Comparison of ENCODE assay signal across 9 cellular contexts in genomic region chr2:38106420-38107182, GRCh38. TPM values are rescaled to one million over a fixed set of nuclear protein-coding genes. Genes with fewer than 3 reads are reported as not detected.
DNase-seq lines count a peak whose midpoint lies in the region; ATAC-seq and TF ChIP-seq lines count a peak whose summit lies in the region.
"Had no signal": no experiment of that assay in that cellular context is flagged by ENCODE, and none has a peak within 500 bp of the region (broad histone marks: within the 10 kb centered on the region; RNA-seq: fewer than 3 reads in every experiment).

No MANE protein-coding gene starts in this region.

- intact Hi-C loops in activated CD4-positive, alpha-beta T cell treated with anti-CD3 and anti-CD28 coated beads, Interleukin-2, amount 10 ng/mL, durations not matched to agents 24 days and 14 days (cut with micrococcal nuclease), result loop anchor here (1.0 to 5.0 kb wide), 4 partner anchors 30 to 156 kb away; partner anchors contain the start of gene CYP1B1

- peaks cover 3% of the 10 kb centered on the region for H3K36me3 Mint-ChIP-seq in activated CD4-positive, alpha-beta T cell treated with anti-CD3 and anti-CD28 coated beads, Interleukin-2, amount 10 ng/mL, durations not matched to agents 24 days and 14 days (ENCODE audit: low read depth)
- H3K36me3 Mint-ChIP-seq in activated CD4-positive, alpha-beta memory T cell treated with anti-CD3 and anti-CD28 coated beads, Interleukin-2, amount 10 ng/mL, durations not matched to agents 7 days and 5 days (ENCODE audit: low read depth), result no peaks in the 10 kb centered on the region

- POLR2A ChIA-PET in activated CD4-positive, alpha-beta memory T cell treated with anti-CD3 and anti-CD28 coated beads, Interleukin-2, amount 10 ng/mL, durations not matched to agents 7 days and 5 days (lab: Charles Lee), result interaction anchor here (1.7 to 2.0 kb wide), 3 partner anchors 8 to 30 kb away, joined by 4 to 9 read pairs (median 4); partner anchors contain the start of gene CYP1B1

- H3K4me1 ChIP-seq in right atrium auricular region (peaks cover 0 to 14% of the 10 kb centered on the region in 2 donors), thymus (ENCODE audit: control insufficient read depth, insufficient read depth, low read length) (no peaks in the 10 kb centered on the region)

- H3K27me3 ChIP-seq in right atrium auricular region (no peaks in the 10 kb centered on the region), thymus (ENCODE audit: control insufficient read depth, insufficient read depth) (no peaks in the 10 kb centered on the region)

- H3K27ac ChIP-seq in right atrium auricular region (peak overlapping the region; percentile 56 to 57), thymus (ENCODE audit: low read depth) (peak overlapping the region; percentile 79)

- no peak overlapping the region for H3K4me3 ChIP-seq in right atrium auricular region
- no peak overlapping the region for H3K4me3 ChIP-seq in thymus (ENCODE audit: low read length)

- H3K4me3 Mint-ChIP-seq in activated CD4-positive, alpha-beta T cell treated with anti-CD3 and anti-CD28 coated beads, Interleukin-2, amount 10 ng/mL, durations not matched to agents 24 days and 14 days, result peak overlapping the region; percentile 60
- no peak overlapping the region for H3K4me3 Mint-ChIP-seq in activated CD4-positive, alpha-beta memory T cell treated with anti-CD3 and anti-CD28 coated beads, Interleukin-2, amount 10 ng/mL, durations not matched to agents 7 days and 5 days
- H3K4me3 Mint-ChIP-seq: naive thymus-derived CD8-positive, alpha-beta T cell had no signal

- H3K9me3 ChIP-seq in right atrium auricular region, result peaks cover 0 to 13% of the 10 kb centered on the region in 2 donors
- H3K9me3 ChIP-seq in thymus (ENCODE audit: control insufficient read depth), result no peaks in the 10 kb centered on the region

- 59% methylated on average over 8 of the region's 8 CpGs for WGBS in thymus

- TF ChIP-seq CTCF in right atrium auricular region (IDR thresholded peaks at IDR 0.05), result no peak

- H3K4me1 Mint-ChIP-seq in activated CD4-positive, alpha-beta T cell treated with anti-CD3 and anti-CD28 coated beads, Interleukin-2, amount 10 ng/mL, durations not matched to agents 24 days and 14 days, result peaks cover 20% of the 10 kb centered on the region
- H3K4me1 Mint-ChIP-seq in activated CD4-positive, alpha-beta memory T cell treated with anti-CD3 and anti-CD28 coated beads, Interleukin-2, amount 10 ng/mL, durations not matched to agents 7 days and 5 days, result peaks cover 26% of the 10 kb centered on the region
- H3K4me1 Mint-ChIP-seq: naive thymus-derived CD8-positive, alpha-beta T cell had no signal

- DNase-seq in activated CD4-positive, alpha-beta T cell treated with anti-CD3 and anti-CD28 coated beads, Interleukin-2, amount 10 ng/mL, durations not matched to agents 24 days and 14 days, result no peak
- no peak for DNase-seq in activated CD4-positive, alpha-beta T cell treated with anti-CD3 and anti-CD28 coated beads, Interleukin-2, amount 50 U/mL, for 48 hours
- no peak for DNase-seq in activated CD4-positive, alpha-beta memory T cell treated with anti-CD3 and anti-CD28 coated beads, Interleukin-2, amount 10 ng/mL, durations not matched to agents 7 days and 5 days
- DNase-seq in right atrium auricular region (ENCODE audit: low spot score), result no peak
- DNase-seq in hepatic stellate cell (ENCODE audit: low spot score), result no peak
- no peak for DNase-seq in activated CD4-positive, alpha-beta T cell treated with anti-CD3 and anti-CD28 coated beads, Interleukin-2, amount 50 U/mL, for 1 hour
- DNase-seq: naive thymus-derived CD8-positive, alpha-beta T cell had no signal

- peak overlapping the region; percentile 79 for H3K27ac Mint-ChIP-seq in activated CD4-positive, alpha-beta T cell treated with anti-CD3 and anti-CD28 coated beads, Interleukin-2, amount 10 ng/mL, durations not matched to agents 24 days and 14 days
- H3K27ac Mint-ChIP-seq in activated CD4-positive, alpha-beta memory T cell treated with anti-CD3 and anti-CD28 coated beads, Interleukin-2, amount 10 ng/mL, durations not matched to agents 7 days and 5 days, result peak overlapping the region; percentile 13

- H3K9me3 Mint-ChIP-seq in activated CD4-positive, alpha-beta T cell treated with anti-CD3 and anti-CD28 coated beads, Interleukin-2, amount 10 ng/mL, durations not matched to agents 24 days and 14 days, result peaks cover under 1% of the 10 kb centered on the region
- peaks cover 5% of the 10 kb centered on the region for H3K9me3 Mint-ChIP-seq in activated CD4-positive, alpha-beta memory T cell treated with anti-CD3 and anti-CD28 coated beads, Interleukin-2, amount 10 ng/mL, durations not matched to agents 7 days and 5 days

- CTCF ChIA-PET in activated CD4-positive, alpha-beta memory T cell treated with anti-CD3 and anti-CD28 coated beads, Interleukin-2, amount 10 ng/mL, durations not matched to agents 7 days and 5 days (lab: Charles Lee), result interaction anchor here (0.9 to 1.6 kb wide), 2 partner anchors 30 to 401 kb away, joined by 3 to 9 read pairs; partner anchors contain the start of gene CYP1B1

- H3K36me3 ChIP-seq in right atrium auricular region (no peaks in the 10 kb centered on the region), thymus (ENCODE audit: control insufficient read depth, insufficient read depth) (no peaks in the 10 kb centered on the region)

- H3K27me3 Mint-ChIP-seq in activated CD4-positive, alpha-beta T cell treated with anti-CD3 and anti-CD28 coated beads, Interleukin-2, amount 10 ng/mL, durations not matched to agents 24 days and 14 days, result peaks cover 20% of the 10 kb centered on the region
- H3K27me3 Mint-ChIP-seq in activated CD4-positive, alpha-beta memory T cell treated with anti-CD3 and anti-CD28 coated beads, Interleukin-2, amount 10 ng/mL, durations not matched to agents 7 days and 5 days, result peaks cover 27% of the 10 kb centered on the region

- ATAC-seq in GM21447 (IDR thresholded peaks at IDR 0.05; ENCODE audit: unreplicated experiment), result no peak
- ATAC-seq: naive thymus-derived CD8-positive, alpha-beta T cell had no signal

RNA-seq across cellular contexts. Expression of gene CYP1B1, which starts 30.6 kb away (rescaled TPM):
- total RNA-seq in activated CD4-positive, alpha-beta T cell treated with anti-CD3 and anti-CD28 coated beads, Interleukin-2, amount 10 ng/mL, durations not matched to agents 24 days and 14 days, result 12.2 and 13.7 TPM in 2 replicates
- 10 to 100 TPM; 17.1 to 19.4 TPM for total RNA-seq in activated CD4-positive, alpha-beta memory T cell treated with anti-CD3 and anti-CD28 coated beads, Interleukin-2, amount 10 ng/mL, durations not matched to agents 7 days and 5 days
- 10 to 100 TPM; 25.1 to 92.6 TPM for total RNA-seq in right atrium auricular region
- polyA plus RNA-seq in thymus, result 40.8 TPM
